ENCODE assay signal across 8 cellular contexts in the genomic region with DNA sequence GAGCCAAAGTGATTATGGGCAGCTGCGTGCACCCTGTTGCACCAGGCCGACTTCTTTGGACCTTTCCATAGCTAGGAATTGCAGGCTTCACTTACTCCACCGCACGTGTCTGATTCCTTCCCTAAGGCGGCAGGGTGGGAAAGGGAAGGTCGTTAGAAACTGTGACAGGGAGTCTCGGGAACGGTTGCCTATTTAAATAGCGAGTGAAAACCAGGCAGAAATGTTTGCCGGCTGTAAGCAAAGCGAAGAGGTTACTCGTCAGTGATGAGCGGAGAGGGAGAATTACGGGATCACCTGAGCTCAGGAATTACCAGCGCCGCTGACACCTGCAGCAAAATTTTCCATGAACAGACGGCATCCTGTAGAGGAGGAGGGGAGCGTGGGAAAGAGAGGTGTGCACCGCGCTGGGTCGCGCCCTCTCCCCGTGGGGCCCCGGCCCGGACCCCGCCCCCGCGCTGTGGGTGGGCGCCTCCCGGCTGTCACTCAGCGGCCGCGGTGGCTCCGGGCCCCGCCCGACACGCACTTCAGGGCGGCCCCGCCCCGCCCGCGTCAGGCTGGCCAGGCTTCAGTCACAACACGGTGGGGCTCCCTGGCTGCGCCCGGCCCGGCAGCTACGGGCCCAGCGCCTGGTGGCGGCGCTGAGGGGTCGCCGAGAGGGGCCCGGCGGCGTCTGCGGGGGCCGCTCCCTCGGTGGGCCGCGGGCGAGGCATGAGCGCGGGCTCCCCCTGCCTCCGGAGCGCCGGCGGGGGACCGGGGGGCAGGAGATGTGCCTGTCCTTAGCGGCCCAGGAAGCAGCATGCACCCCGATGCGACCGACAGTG. TPM values are rescaled to one million over a fixed set of nuclear protein-coding genes. Genes with fewer than 3 reads are reported as not detected.
DNase-seq lines count a peak whose midpoint lies in the region; ATAC-seq, FAIRE-seq and TF ChIP-seq lines count a peak whose summit lies in the region.

TSS of gene SNX25 (plus strand) at position 568 of the 821 bp plus-strand sequence. CDS start at position 797, 229 bp downstream.

- intact Hi-C loops in endothelial cell of umbilical vein (cut with micrococcal nuclease), result loop anchor here (1.0 to 10.0 kb wide), 4 partner anchors 262 to 1704 kb away; partner anchors contain the start of genes CCDC110 and ING2

- H3K9me1 ChIP-seq in endothelial cell of umbilical vein (replicated peaks; ENCODE audit: control insufficient read depth, extremely low read depth, insufficient read depth, low read length), result no peaks in the 10 kb centered on the region

- POLR2A ChIA-PET in BJ (lab: Charles Lee) (interaction anchor here (1.1 kb wide), 1 partner anchor 10 kb away, joined by 3 read pairs; no protein-coding TSS in a partner anchor), endothelial cell of umbilical vein (lab: Charles Lee) (no interaction called here)

- H2AFZ ChIP-seq in endothelial cell of umbilical vein (ENCODE audit: low read depth, low read length), result peak within 1 kb of the TSS; percentile 62

- no peaks in the 10 kb centered on the region for H3K9me3 ChIP-seq in endothelial cell of umbilical vein (replicated peaks; ENCODE audit: control insufficient read depth, insufficient read depth, low read length)

- ATAC-seq in GM19043 (IDR thresholded peaks at IDR 0.05; ENCODE audit: low read depth, unreplicated experiment) (peak; percentile 70), HG03354 (IDR thresholded peaks at IDR 0.05; ENCODE audit: poor library complexity, severe bottlenecking, unreplicated experiment) (peak; percentile 76)

- H3K4me3 ChIP-seq in BJ (ENCODE audit: low read depth, low read length) (peak within 1 kb of the TSS; percentile 55), endothelial cell of umbilical vein (replicated peaks in 1 of 3; ENCODE audit: insufficient read depth in 1 of 3, low read depth in 1 of 3, low read length in 3 of 3) (peak within 1 kb of the TSS; percentile 67 to 90 (median 88))

- H4K20me1 ChIP-seq in endothelial cell of umbilical vein (replicated peaks; ENCODE audit: control insufficient read depth, extremely low read depth, insufficient read depth, low read length), result no peaks in the 10 kb centered on the region

- H3K36me3 ChIP-seq in BJ (ENCODE audit: control insufficient read depth, insufficient read depth, low read length), result no peaks in the 10 kb centered on the region
- H3K36me3 ChIP-seq in endothelial cell of umbilical vein (ENCODE audit: control insufficient read depth in 2 of 2, extremely low read depth in 1 of 2, insufficient read depth in 2 of 2, low read length in 2 of 2), result no peaks in the 10 kb centered on the region

- TF ChIP-seq CTCF in BJ (IDR thresholded peaks at IDR 0.05; ENCODE audit: insufficient read depth, low read depth, low read length) (no peak), endothelial cell of umbilical vein (IDR thresholded peaks at IDR 0.05; ENCODE audit: extremely low read depth in 1 of 2, insufficient read depth in 1 of 2, low read depth in 1 of 2, low read length in 2 of 2) (no peak)

- peak within 1 kb of the TSS; percentile 84 for H3K4me2 ChIP-seq in endothelial cell of umbilical vein (ENCODE audit: insufficient read depth, low read length)

- H3K9ac ChIP-seq in endothelial cell of umbilical vein (replicated peaks; ENCODE audit: extremely low read depth, insufficient read depth, low read length), result peak within 1 kb of the TSS; percentile 84

- peak; percentile 81 for FAIRE-seq in endothelial cell of umbilical vein (lab: Jason Lieb, UNC)

- BruUV-seq in endothelial cell of umbilical vein (replicated peaks; lab: Mats Ljungman, UMichigan), result no TSS peak

- CTCF ChIA-PET in BJ (lab: Yijun Ruan, JAX), result interaction anchor here (1.0 to 1.6 kb wide), 2 partner anchors 11 to 187 kb away, joined by 3 to 4 read pairs; partner anchors contain the start of gene ANKRD37
- CTCF ChIA-PET in endothelial cell of umbilical vein (lab: Charles Lee), result interaction anchor here (0.6 to 2.2 kb wide), 11 partner anchors 25 to 829 kb away, joined by 3 to 8 read pairs (median 4); partner anchors contain the start of genes LRP2BP and UFSP2

- H3K27ac ChIP-seq in endothelial cell of umbilical vein (ENCODE audit: insufficient read depth, low read depth, low read length), result peak within 1 kb of the TSS; percentile 51

- dilution Hi-C loops in endothelial cell of umbilical vein (cut with MboI; ENCODE audit: extremely low pct_ligation_motif_present, low sequenced_read_pairs), result no loop called here

- peaks cover 31% of the 10 kb centered on the region for H3K4me1 ChIP-seq in endothelial cell of umbilical vein (ENCODE audit: control insufficient read depth, extremely low read depth, insufficient read depth, low read length)

- peaks cover 41% of the 10 kb centered on the region for H3K79me2 ChIP-seq in endothelial cell of umbilical vein (ENCODE audit: control insufficient read depth, insufficient read depth, low read length)

- DNase-seq in BJ (ENCODE audit: low read depth) (no peak), NOMO-1 (lab: John Stamatoyannopoulos, UW; ENCODE audit: unreplicated experiment in 2 of 2) (peak; percentile 50 to 75), endothelial cell of umbilical vein (ENCODE audit: low read depth, low spot score) (peak; percentile 82), midbrain (lab: John Stamatoyannopoulos, UW) (peak; percentile 89)
- DNase-seq in activated CD8-positive, alpha-beta memory T cell treated with anti-CD3 and anti-CD28 coated beads, Interleukin-2, amount 50 U/mL, for 48 hours, result peak; percentile 93
- DNase-seq in stimulated activated CD8-positive, alpha-beta memory T cell treated with anti-CD3 and anti-CD28 coated beads, Interleukin-2, amount 100 ng/mL, for 48 hours (ENCODE audit: low read depth in 2 of 2), result peak; percentile 83 to 87

- no peaks in the 10 kb centered on the region for H3K27me3 ChIP-seq in BJ (ENCODE audit: control insufficient read depth, insufficient read depth, low read length)
- no peaks in the 10 kb centered on the region for H3K27me3 ChIP-seq in endothelial cell of umbilical vein (ENCODE audit: control insufficient read depth in 2 of 2, insufficient read depth in 2 of 2, low read length in 2 of 2)

- peak; percentile 56 for TF ChIP-seq POLR2A in endothelial cell of umbilical vein (IDR thresholded peaks at IDR 0.05; ENCODE audit: low read depth, low read length)

TF ChIP-seq in endothelial cell of umbilical vein, 7 proteins besides CTCF, POLR2A, EP300 and RAD21:
- TF ChIP-seq FOS (IDR thresholded peaks at IDR 0.05; ENCODE audit: borderline replicate concordance, insufficient read depth, low read length) (no peak), POLR2AphosphoS5 (IDR thresholded peaks at IDR 0.05; ENCODE audit: insufficient read depth, low read depth, low read length) (no peak), EZH2 (IDR thresholded peaks at IDR 0.05; ENCODE audit: borderline replicate concordance, low read depth, low read length, severe bottlenecking) (no peak), JUN (IDR thresholded peaks at IDR 0.05; ENCODE audit: borderline replicate concordance, insufficient read depth, insufficient read length, low read depth) (no peak), MAX (IDR thresholded peaks at IDR 0.05; ENCODE audit: insufficient read depth, insufficient read length) (no peak), MYC (IDR thresholded peaks at IDR 0.05; ENCODE audit: low read depth, low read length) (no peak), GATA2 (IDR thresholded peaks at IDR 0.05; ENCODE audit: insufficient read depth, insufficient read length, low read depth, low read length) (no peak)

RNA-seq across cellular contexts. Expression of gene SNX25, which starts in this region (rescaled TPM):
- polyA plus RNA-seq in BJ (2011; rRNA removed) (11.7 and 22.5 TPM in 2 replicates), endothelial cell of umbilical vein (3.1 and 6.6 TPM in 2 replicates)
- polyA minus RNA-seq in BJ (2011; rRNA and poly(A)+ RNA removed), result 30.3 and 50.8 TPM in 2 replicates
- 16.1 and 20.2 TPM in 2 replicates for total RNA-seq in endothelial cell of umbilical vein
- 7.5 and 8.8 TPM in 2 replicates for polyA plus RNA-seq in endothelial cell of umbilical vein (2011; cell fraction: cytosol; rRNA removed)
- polyA plus RNA-seq in endothelial cell of umbilical vein (2011; cell fraction: nucleus; rRNA removed), result 17.1 and 21.3 TPM in 2 replicates
- 10.2 and 12.2 TPM in 2 replicates for polyA plus RNA-seq in endothelial cell of umbilical vein (2012)
- 35.3 and 49.6 TPM in 2 replicates for polyA minus RNA-seq in endothelial cell of umbilical vein
- 11.9 TPM for polyA minus RNA-seq in endothelial cell of umbilical vein (2011; cell fraction: cytosol; rRNA and poly(A)+ RNA removed)
- polyA minus RNA-seq in endothelial cell of umbilical vein (2011; cell fraction: nucleus; rRNA and poly(A)+ RNA removed), result 31.6 and 43.4 TPM in 2 replicates
